Comparison of ENCODE assay signal across 8 cellular contexts in the genomic region with DNA sequence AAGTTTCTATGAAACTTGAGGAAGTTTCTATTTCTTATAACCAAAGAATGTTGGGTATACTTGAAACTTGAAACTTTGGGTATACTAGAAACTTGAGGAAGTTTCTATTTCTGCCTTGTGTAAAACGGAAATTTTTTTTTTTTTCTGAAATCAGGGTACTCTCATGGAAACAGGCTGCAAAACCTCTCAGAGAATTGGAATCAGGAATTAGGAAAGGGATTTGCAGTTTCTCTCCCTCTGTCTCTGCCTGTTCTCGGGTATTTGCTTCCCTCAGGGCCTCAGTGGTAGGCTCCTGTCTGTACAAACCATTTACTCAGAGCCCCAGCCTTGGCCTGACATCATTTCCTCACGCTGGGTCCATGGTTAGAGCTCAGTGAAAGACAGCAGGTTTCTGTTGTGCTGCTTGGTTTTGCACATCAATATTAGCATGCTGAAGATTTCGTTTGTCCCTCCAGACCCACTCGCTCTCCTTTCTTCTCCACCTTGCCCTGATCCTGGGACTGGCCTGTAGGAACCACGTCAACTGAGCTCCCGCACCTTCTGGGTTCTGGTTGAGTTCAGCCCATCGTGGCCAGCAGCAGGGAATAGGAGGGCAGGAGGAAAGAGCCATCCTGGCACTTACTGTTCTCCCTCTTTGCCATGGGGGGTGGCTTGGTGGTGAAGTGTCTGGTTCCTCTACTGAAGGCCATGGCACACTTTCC.
DNase-seq lines count a peak whose midpoint lies in the region; ATAC-seq and TF ChIP-seq lines count a peak whose summit lies in the region.

No MANE protein-coding gene starts in this region.

- H3K36me3 ChIP-seq in Peyer's patch, result no peaks in the 10 kb centered on the region
- no peaks in the 10 kb centered on the region for H3K36me3 ChIP-seq in mucosa of rectum (ENCODE audit: control insufficient read depth in 2 of 2, insufficient read depth in 2 of 2, low read length in 2 of 2)
- no peaks in the 10 kb centered on the region for H3K36me3 ChIP-seq in vagina

- ATAC-seq in GM18520 (IDR thresholded peaks at IDR 0.05; ENCODE audit: unreplicated experiment) (peak; percentile 55), HG02798 (IDR thresholded peaks at IDR 0.05; ENCODE audit: poor library complexity, unreplicated experiment) (peak; percentile 89)

- no peak overlapping the region for H3K9ac ChIP-seq in mucosa of rectum (ENCODE audit: low read depth in 1 of 2, low read length in 2 of 2)

- H3K4me3 Mint-ChIP-seq in brain, result no peak overlapping the region

- no peaks in the 10 kb centered on the region for H3K27me3 Mint-ChIP-seq in brain

- no peak for TF ChIP-seq CTCF in Peyer's patch (IDR thresholded peaks at IDR 0.05)
- no peak for TF ChIP-seq CTCF in brain (conservative IDR thresholded peaks at IDR 0.05)
- no peak for TF ChIP-seq CTCF in vagina (IDR thresholded peaks at IDR 0.05)
- TF ChIP-seq CTCF in RWPE1 (conservative IDR thresholded peaks at IDR 0.05; ENCODE audit: low read depth), result no peak

- CTCF ChIA-PET in RWPE1 (lab: Yijun Ruan, JAX), result no interaction called here

- TF ChIP-seq POLR2A in Peyer's patch (IDR thresholded peaks at IDR 0.05) (no peak), vagina (IDR thresholded peaks at IDR 0.05) (no peak)

- POLR2A ChIA-PET in RWPE1 (lab: Yijun Ruan, JAX; ENCODE audit: low non-redundant PET), result no interaction called here

- no peaks in the 10 kb centered on the region for H3K36me3 Mint-ChIP-seq in brain

- H3K4me1 ChIP-seq in Peyer's patch (peaks cover 0 to 32% (median 21%) of the 10 kb centered on the region in 4 donors), mucosa of rectum (ENCODE audit: control insufficient read depth in 2 of 2, insufficient read depth in 2 of 2, low read length in 2 of 2) (peaks cover 22 to 27% of the 10 kb centered on the region in 2 donors), vagina (peaks cover 66% of the 10 kb centered on the region)

- H3K27ac ChIP-seq in Peyer's patch, result peak overlapping the region; percentile 74 to 77 (median 74)
- peak overlapping the region; percentile 64 to 80 for H3K27ac ChIP-seq in mucosa of rectum (ENCODE audit: low read depth in 2 of 2, low read length in 2 of 2)
- peak overlapping the region; percentile 84 for H3K27ac ChIP-seq in vagina
- no peak overlapping the region for H3K27ac ChIP-seq in RWPE1

- peak in 2 of 3 donors; percentile 50 to 70 for DNase-seq in Peyer's patch
- DNase-seq in vagina (ENCODE audit: extremely low spot score in 2 of 2), result no peak
- no peak for DNase-seq in RWPE1 (ENCODE audit: low spot score)
- DNase-seq in DMS114 treated with DMSO at 0.1 percent for 48 hours (lab: John Stamatoyannopoulos, UW; ENCODE audit: unreplicated experiment), result no peak

- peaks cover 0 to 3% (median 0%) of the 10 kb centered on the region in 5 experiments for H3K9me3 Mint-ChIP-seq in brain

- intact Hi-C loops in vagina (cut with DNase I), result loop anchor here (10.0 kb wide), 1 partner anchor 76 kb away; no protein-coding TSS in a partner anchor

- H3K27me3 ChIP-seq in Peyer's patch (no peaks in the 10 kb centered on the region), mucosa of rectum (ENCODE audit: control insufficient read depth in 2 of 2, insufficient read depth in 2 of 2, low read length in 2 of 2) (no peaks in the 10 kb centered on the region), vagina (no peaks in the 10 kb centered on the region)

- no peak overlapping the region for H3K4me3 ChIP-seq in Peyer's patch
- H3K4me3 ChIP-seq in mucosa of rectum (ENCODE audit: low read length in 2 of 2), result peak overlapping the region in 1 of 2 donors; percentile 43
- no peak overlapping the region for H3K4me3 ChIP-seq in vagina

- H3K4me1 Mint-ChIP-seq in brain, result peaks cover 53% of the 10 kb centered on the region

- H3K9me3 ChIP-seq in Peyer's patch (no peaks in the 10 kb centered on the region), mucosa of rectum (ENCODE audit: control insufficient read depth in 2 of 2, low read length in 2 of 2) (no peaks in the 10 kb centered on the region), vagina (no peaks in the 10 kb centered on the region)

- peak overlapping the region in 3 of 5 experiments; percentile 97 to 98 (median 97) for H3K27ac Mint-ChIP-seq in brain

Comparison
In these comparisons a context has a peak if more than half of its experiments do, and no peak if none do; other contexts are left out.
1. DNase-seq: peak in Peyer's patch (2 of 3); none in vagina (0 of 2), RWPE1 (single experiment) and DMS114 treated with DMSO at 0.1 percent for 48 hours (single experiment).